Comparison of ENCODE assay signal across 2 cellular contexts in the genomic region with DNA sequence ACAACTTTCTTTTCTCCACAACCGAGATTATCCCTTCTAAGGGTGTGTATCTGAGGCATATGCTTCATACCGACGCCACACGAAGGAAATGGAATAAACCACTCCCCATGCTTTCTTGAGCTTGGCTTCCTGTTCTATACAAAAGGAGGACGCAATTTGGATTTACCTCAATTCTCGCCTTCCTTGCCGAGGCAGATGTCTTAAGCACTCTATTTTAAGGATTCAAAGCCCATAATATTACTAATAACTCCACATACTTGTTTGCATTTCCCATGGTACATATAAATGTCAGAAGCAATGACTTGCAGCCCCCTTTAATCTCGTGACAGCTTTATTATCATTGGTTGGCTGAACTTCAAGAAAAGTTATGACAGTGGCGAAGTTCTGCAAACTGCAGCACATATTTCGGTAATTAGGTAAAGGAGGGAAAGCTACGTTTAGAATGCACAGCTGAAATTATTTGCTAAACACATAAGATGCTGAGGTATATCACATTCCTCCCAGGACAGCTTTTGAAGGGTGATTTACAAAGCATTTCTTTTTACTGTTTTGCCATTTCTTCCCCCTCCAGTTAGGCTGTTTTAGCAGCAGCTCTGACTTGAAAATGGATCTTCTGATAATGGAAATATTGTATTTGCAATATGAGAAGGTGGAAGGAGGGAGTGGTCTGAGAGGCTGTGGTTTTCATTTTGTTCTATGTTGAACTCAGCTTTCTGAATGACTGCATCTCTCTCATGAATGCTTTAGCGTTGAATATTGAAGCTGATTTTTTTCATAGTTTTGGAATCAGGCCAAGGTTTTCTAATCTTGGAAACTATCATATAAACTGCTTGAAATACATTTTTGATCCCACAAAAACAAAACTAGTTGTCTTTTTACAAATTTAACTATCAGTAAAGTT.
TF ChIP-seq lines count a peak whose summit lies in the region.

No MANE protein-coding gene starts in this region.

TF ChIP-seq in SK-N-SH, 30 proteins besides CTCF, POLR2A, EP300 and RAD21 (continued from another document):
- TF ChIP-seq, protein P1, sequence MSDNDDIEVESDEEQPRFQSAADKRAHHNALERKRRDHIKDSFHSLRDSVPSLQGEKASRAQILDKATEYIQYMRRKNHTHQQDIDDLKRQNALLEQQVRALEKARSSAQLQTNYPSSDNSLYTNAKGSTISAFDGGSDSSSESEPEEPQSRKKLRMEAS (IDR thresholded peaks at IDR 0.05; ENCODE audit: low read depth) = no peak
- TF ChIP-seq RCOR1 (IDR thresholded peaks at IDR 0.05; ENCODE audit: low read length) (no peak), MXI1 (IDR thresholded peaks at IDR 0.05; ENCODE audit: low read depth, low read length) (no peak), GATA2 (CRISPR knock-in tag; IDR thresholded peaks at IDR 0.05) (no peak), JUND (IDR thresholded peaks at IDR 0.05) (no peak), FOXJ3 (CRISPR knock-in tag; IDR thresholded peaks at IDR 0.05) (no peak), POLR2AphosphoS5 (IDR thresholded peaks at IDR 0.05; ENCODE audit: low read depth, low read length) (no peak), FOXM1 (IDR thresholded peaks at IDR 0.05; ENCODE audit: low read depth) (no peak), MEF2A (IDR thresholded peaks at IDR 0.05; ENCODE audit: borderline replicate concordance, low read depth) (no peak), TAF1 (IDR thresholded peaks at IDR 0.05; ENCODE audit: borderline replicate concordance, low read depth, low read length) (no peak), TCF12 (IDR thresholded peaks at IDR 0.05) (no peak), NRF1 (IDR thresholded peaks at IDR 0.05; ENCODE audit: low read depth, low read length) (no peak)
- TF ChIP-seq, protein P2, sequence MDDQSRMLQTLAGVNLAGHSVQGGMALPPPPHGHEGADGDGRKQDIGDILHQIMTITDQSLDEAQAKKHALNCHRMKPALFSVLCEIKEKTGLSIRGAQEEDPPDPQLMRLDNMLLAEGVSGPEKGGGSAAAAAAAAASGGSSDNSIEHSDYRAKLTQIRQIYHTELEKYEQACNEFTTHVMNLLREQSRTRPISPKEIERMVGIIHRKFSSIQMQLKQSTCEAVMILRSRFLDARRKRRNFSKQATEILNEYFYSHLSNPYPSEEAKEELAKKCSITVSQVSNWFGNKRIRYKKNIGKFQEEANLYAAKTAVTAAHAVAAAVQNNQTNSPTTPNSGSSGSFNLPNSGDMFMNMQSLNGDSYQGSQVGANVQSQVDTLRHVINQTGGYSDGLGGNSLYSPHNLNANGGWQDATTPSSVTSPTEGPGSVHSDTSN (IDR thresholded peaks at IDR 0.05) = no peak
- TF ChIP-seq, protein P3, sequence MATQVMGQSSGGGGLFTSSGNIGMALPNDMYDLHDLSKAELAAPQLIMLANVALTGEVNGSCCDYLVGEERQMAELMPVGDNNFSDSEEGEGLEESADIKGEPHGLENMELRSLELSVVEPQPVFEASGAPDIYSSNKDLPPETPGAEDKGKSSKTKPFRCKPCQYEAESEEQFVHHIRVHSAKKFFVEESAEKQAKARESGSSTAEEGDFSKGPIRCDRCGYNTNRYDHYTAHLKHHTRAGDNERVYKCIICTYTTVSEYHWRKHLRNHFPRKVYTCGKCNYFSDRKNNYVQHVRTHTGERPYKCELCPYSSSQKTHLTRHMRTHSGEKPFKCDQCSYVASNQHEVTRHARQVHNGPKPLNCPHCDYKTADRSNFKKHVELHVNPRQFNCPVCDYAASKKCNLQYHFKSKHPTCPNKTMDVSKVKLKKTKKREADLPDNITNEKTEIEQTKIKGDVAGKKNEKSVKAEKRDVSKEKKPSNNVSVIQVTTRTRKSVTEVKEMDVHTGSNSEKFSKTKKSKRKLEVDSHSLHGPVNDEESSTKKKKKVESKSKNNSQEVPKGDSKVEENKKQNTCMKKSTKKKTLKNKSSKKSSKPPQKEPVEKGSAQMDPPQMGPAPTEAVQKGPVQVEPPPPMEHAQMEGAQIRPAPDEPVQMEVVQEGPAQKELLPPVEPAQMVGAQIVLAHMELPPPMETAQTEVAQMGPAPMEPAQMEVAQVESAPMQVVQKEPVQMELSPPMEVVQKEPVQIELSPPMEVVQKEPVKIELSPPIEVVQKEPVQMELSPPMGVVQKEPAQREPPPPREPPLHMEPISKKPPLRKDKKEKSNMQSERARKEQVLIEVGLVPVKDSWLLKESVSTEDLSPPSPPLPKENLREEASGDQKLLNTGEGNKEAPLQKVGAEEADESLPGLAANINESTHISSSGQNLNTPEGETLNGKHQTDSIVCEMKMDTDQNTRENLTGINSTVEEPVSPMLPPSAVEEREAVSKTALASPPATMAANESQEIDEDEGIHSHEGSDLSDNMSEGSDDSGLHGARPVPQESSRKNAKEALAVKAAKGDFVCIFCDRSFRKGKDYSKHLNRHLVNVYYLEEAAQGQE (IDR thresholded peaks at IDR 0.05; ENCODE audit: low read depth, low read length) = no peak
- TF ChIP-seq, protein P4, sequence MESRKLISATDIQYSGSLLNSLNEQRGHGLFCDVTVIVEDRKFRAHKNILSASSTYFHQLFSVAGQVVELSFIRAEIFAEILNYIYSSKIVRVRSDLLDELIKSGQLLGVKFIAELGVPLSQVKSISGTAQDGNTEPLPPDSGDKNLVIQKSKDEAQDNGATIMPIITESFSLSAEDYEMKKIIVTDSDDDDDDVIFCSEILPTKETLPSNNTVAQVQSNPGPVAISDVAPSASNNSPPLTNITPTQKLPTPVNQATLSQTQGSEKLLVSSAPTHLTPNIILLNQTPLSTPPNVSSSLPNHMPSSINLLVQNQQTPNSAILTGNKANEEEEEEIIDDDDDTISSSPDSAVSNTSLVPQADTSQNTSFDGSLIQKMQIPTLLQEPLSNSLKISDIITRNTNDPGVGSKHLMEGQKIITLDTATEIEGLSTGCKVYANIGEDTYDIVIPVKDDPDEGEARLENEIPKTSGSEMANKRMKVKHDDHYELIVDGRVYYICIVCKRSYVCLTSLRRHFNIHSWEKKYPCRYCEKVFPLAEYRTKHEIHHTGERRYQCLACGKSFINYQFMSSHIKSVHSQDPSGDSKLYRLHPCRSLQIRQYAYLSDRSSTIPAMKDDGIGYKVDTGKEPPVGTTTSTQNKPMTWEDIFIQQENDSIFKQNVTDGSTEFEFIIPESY (IDR thresholded peaks at IDR 0.05; ENCODE audit: borderline replicate concordance, low read depth) = no peak
- TF ChIP-seq, protein P5, sequence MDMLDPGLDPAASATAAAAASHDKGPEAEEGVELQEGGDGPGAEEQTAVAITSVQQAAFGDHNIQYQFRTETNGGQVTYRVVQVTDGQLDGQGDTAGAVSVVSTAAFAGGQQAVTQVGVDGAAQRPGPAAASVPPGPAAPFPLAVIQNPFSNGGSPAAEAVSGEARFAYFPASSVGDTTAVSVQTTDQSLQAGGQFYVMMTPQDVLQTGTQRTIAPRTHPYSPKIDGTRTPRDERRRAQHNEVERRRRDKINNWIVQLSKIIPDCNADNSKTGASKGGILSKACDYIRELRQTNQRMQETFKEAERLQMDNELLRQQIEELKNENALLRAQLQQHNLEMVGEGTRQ (IDR thresholded peaks at IDR 0.05; ENCODE audit: borderline replicate concordance, low read depth, low read length) = no peak

TF ChIP-seq in SK-N-SH treated with all-trans-retinoic acid at 6 μM for 48 hours, 23 proteins besides CTCF, POLR2A, EP300 and RAD21 (continued from another document):
- no peak for TF ChIP-seq CSDC2 (CRISPR knock-in tag; IDR thresholded peaks at IDR 0.05)
- no peak for TF ChIP-seq GLIS3 (CRISPR knock-in tag; IDR thresholded peaks at IDR 0.05)
- TF ChIP-seq ZFP3 (CRISPR knock-in tag; IDR thresholded peaks at IDR 0.05) = no peak
- no peak for TF ChIP-seq ZC3H10 (CRISPR knock-in tag; IDR thresholded peaks at IDR 0.05)
- TF ChIP-seq, protein P6, sequence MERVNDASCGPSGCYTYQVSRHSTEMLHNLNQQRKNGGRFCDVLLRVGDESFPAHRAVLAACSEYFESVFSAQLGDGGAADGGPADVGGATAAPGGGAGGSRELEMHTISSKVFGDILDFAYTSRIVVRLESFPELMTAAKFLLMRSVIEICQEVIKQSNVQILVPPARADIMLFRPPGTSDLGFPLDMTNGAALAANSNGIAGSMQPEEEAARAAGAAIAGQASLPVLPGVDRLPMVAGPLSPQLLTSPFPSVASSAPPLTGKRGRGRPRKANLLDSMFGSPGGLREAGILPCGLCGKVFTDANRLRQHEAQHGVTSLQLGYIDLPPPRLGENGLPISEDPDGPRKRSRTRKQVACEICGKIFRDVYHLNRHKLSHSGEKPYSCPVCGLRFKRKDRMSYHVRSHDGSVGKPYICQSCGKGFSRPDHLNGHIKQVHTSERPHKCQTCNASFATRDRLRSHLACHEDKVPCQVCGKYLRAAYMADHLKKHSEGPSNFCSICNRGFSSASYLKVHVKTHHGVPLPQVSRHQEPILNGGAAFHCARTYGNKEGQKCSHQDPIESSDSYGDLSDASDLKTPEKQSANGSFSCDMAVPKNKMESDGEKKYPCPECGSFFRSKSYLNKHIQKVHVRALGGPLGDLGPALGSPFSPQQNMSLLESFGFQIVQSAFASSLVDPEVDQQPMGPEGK (CRISPR knock-in tag; IDR thresholded peaks at IDR 0.05; ENCODE audit: borderline replicate concordance) = no peak
- TF ChIP-seq ZNF70 (CRISPR knock-in tag; IDR thresholded peaks at IDR 0.05) = no peak
- TF ChIP-seq OSR1 (CRISPR knock-in tag; IDR thresholded peaks at IDR 0.05) = no peak
- TF ChIP-seq PPARA (CRISPR knock-in tag; IDR thresholded peaks at IDR 0.05; ENCODE audit: borderline replicate concordance) = no peak
- no peak for TF ChIP-seq ZNF8 (CRISPR knock-in tag; IDR thresholded peaks at IDR 0.05)
- no peak for TF ChIP-seq ARNTL (CRISPR knock-in tag; IDR thresholded peaks at IDR 0.05; ENCODE audit: borderline replicate concordance, low read depth)
- TF ChIP-seq, protein P7, sequence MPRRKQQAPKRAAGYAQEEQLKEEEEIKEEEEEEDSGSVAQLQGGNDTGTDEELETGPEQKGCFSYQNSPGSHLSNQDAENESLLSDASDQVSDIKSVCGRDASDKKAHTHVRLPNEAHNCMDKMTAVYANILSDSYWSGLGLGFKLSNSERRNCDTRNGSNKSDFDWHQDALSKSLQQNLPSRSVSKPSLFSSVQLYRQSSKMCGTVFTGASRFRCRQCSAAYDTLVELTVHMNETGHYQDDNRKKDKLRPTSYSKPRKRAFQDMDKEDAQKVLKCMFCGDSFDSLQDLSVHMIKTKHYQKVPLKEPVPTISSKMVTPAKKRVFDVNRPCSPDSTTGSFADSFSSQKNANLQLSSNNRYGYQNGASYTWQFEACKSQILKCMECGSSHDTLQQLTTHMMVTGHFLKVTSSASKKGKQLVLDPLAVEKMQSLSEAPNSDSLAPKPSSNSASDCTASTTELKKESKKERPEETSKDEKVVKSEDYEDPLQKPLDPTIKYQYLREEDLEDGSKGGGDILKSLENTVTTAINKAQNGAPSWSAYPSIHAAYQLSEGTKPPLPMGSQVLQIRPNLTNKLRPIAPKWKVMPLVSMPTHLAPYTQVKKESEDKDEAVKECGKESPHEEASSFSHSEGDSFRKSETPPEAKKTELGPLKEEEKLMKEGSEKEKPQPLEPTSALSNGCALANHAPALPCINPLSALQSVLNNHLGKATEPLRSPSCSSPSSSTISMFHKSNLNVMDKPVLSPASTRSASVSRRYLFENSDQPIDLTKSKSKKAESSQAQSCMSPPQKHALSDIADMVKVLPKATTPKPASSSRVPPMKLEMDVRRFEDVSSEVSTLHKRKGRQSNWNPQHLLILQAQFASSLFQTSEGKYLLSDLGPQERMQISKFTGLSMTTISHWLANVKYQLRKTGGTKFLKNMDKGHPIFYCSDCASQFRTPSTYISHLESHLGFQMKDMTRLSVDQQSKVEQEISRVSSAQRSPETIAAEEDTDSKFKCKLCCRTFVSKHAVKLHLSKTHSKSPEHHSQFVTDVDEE (CRISPR knock-in tag; IDR thresholded peaks at IDR 0.05) = no peak
- TF ChIP-seq, protein P8, sequence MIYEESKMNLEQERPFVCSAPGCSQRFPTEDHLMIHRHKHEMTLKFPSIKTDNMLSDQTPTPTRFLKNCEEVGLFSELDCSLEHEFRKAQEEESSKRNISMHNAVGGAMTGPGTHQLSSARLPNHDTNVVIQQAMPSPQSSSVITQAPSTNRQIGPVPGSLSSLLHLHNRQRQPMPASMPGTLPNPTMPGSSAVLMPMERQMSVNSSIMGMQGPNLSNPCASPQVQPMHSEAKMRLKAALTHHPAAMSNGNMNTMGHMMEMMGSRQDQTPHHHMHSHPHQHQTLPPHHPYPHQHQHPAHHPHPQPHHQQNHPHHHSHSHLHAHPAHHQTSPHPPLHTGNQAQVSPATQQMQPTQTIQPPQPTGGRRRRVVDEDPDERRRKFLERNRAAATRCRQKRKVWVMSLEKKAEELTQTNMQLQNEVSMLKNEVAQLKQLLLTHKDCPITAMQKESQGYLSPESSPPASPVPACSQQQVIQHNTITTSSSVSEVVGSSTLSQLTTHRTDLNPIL (CRISPR knock-in tag; IDR thresholded peaks at IDR 0.05; ENCODE audit: low read depth) = no peak
- TF ChIP-seq, protein P9, sequence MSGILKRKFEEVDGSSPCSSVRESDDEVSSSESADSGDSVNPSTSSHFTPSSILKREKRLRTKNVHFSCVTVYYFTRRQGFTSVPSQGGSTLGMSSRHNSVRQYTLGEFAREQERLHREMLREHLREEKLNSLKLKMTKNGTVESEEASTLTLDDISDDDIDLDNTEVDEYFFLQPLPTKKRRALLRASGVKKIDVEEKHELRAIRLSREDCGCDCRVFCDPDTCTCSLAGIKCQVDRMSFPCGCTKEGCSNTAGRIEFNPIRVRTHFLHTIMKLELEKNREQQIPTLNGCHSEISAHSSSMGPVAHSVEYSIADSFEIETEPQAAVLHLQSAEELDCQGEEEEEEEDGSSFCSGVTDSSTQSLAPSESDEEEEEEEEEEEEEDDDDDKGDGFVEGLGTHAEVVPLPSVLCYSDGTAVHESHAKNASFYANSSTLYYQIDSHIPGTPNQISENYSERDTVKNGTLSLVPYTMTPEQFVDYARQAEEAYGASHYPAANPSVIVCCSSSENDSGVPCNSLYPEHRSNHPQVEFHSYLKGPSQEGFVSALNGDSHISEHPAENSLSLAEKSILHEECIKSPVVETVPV (CRISPR knock-in tag; IDR thresholded peaks at IDR 0.05) = no peak
TF ChIP-seq in SK-N-SH treated with all-trans-retinoic acid at 6 μM for 48 hours: peak in this region for 0.
